ENCODE assay signal across 14 cellular contexts in genomic region chr2:18741888-18742287, GRCh38.
DNase-seq lines count a peak whose midpoint lies in the region; ATAC-seq and TF ChIP-seq lines count a peak whose summit lies in the region.
"Had no signal": no experiment of that assay in that cellular context is flagged by ENCODE, and none has a peak within 500 bp of the region (broad histone marks: within the 10 kb centered on the region; RNA-seq: fewer than 3 reads in every experiment).

No MANE protein-coding gene starts in this region.

- CTCF ChIA-PET in CD8-positive, alpha-beta memory T cell (lab: Charles Lee) = no interaction called here
- CTCF ChIA-PET in GM10248 (lab: Yijun Ruan, JAX) = interaction anchor here (0.9 kb wide), 1 partner anchor 8 kb away, joined by 3 read pairs; no protein-coding TSS in a partner anchor

- H3K9me3 Mint-ChIP-seq in GM23338 (no peaks in the 10 kb centered on the region), nephron progenitor cell (peaks cover 19% of the 10 kb centered on the region)
- H3K9me3 Mint-ChIP-seq in CD8-positive, alpha-beta memory T cell = peaks cover 0 to 13% (median 3%) of the 10 kb centered on the region in 5 donors

- no peak overlapping the region for H3K4me3 Mint-ChIP-seq in GM23338
- H3K4me3 Mint-ChIP-seq in nephron progenitor cell = no peak overlapping the region
- H3K4me3 Mint-ChIP-seq in CD8-positive, alpha-beta memory T cell = no peak overlapping the region

- H4K20me1 ChIP-seq in GM23338 (replicated peaks; ENCODE audit: insufficient read depth) = no peaks in the 10 kb centered on the region
- H4K20me1 ChIP-seq: BLaER1 treated with 17β-estradiol and CSF1 and Interleukin-3, amounts not matched to agents 10 nM and 100 nM had no signal

- no peaks in the 10 kb centered on the region; the same call in 1 of the 2 replicates for H3K9me2 ChIP-seq in GM23338 (ENCODE audit: insufficient read depth)

- H3K27me3 Mint-ChIP-seq in GM23338 (ENCODE audit: insufficient read depth, low read depth, poor library complexity) = no peaks in the 10 kb centered on the region
- H3K27me3 Mint-ChIP-seq in nephron progenitor cell (ENCODE audit: low read depth, poor library complexity) = peaks cover 2% of the 10 kb centered on the region
- no peaks in the 10 kb centered on the region for H3K27me3 Mint-ChIP-seq in CD8-positive, alpha-beta memory T cell

- peak; percentile 45 for ATAC-seq in GM23338
- peak; percentile 73 for ATAC-seq in left ventricle myocardium superior

- intact Hi-C loops in left ventricle myocardium superior (cut with micrococcal nuclease) = loop anchor here (10.0 kb wide), 1 partner anchor 217 kb away; no protein-coding TSS in a partner anchor

- H2AFZ ChIP-seq in GM23338 = 0 out of 2 replicates have a peak overlapping the region, but pooled peaks have one; percentile 59

- no peak overlapping the region for H3K27ac ChIP-seq in GM23338 (ENCODE audit: low read depth)
- no peak overlapping the region for H3K27ac ChIP-seq in CD8-positive, alpha-beta memory T cell (ENCODE audit: low read depth, low read length)
- H3K27ac ChIP-seq: BLaER1 treated with 17β-estradiol and CSF1 and Interleukin-3, amounts not matched to agents 10 nM and 100 nM had no signal

- H3K79me2 ChIP-seq in GM23338 (replicated peaks; ENCODE audit: insufficient read depth) = no peaks in the 10 kb centered on the region

- peaks cover 6% of the 10 kb centered on the region for H3K4me1 Mint-ChIP-seq in GM23338
- peaks cover 40% of the 10 kb centered on the region for H3K4me1 Mint-ChIP-seq in nephron progenitor cell
- no peaks in the 10 kb centered on the region for H3K4me1 Mint-ChIP-seq in CD8-positive, alpha-beta memory T cell

- H3K4me3 ChIP-seq in GM23338 (no peak overlapping the region), fibroblast of pulmonary artery (replicated peaks; ENCODE audit: low read depth, low read length) (no peak overlapping the region)
- H3K4me3 ChIP-seq in CD8-positive, alpha-beta memory T cell (ENCODE audit: low read length) = no peak overlapping the region
- H3K4me3 ChIP-seq: BLaER1 treated with 17β-estradiol and CSF1 and Interleukin-3, amounts not matched to agents 10 nM and 100 nM; HAP-1 had no signal

- H3F3A ChIP-seq in GM23338 (replicated peaks; ENCODE audit: low read depth) = no peaks in the 10 kb centered on the region

- no peaks in the 10 kb centered on the region for H3K4me1 ChIP-seq in GM23338 (ENCODE audit: insufficient read depth)
- H3K4me1 ChIP-seq in CD8-positive, alpha-beta memory T cell (ENCODE audit: insufficient read depth, low read length) = no peaks in the 10 kb centered on the region
- H3K4me1 ChIP-seq: BLaER1 treated with 17β-estradiol and CSF1 and Interleukin-3, amounts not matched to agents 10 nM and 100 nM; HAP-1 had no signal

- H3K27ac Mint-ChIP-seq in GM23338 (no peak overlapping the region), nephron progenitor cell (peak overlapping the region; percentile 81)
- H3K27ac Mint-ChIP-seq in CD8-positive, alpha-beta memory T cell = no peak overlapping the region

- TF ChIP-seq CTCF in GM23338 (conservative IDR thresholded peaks at IDR 0.05; ENCODE audit: low read depth in 2 of 2) = no peak
- no peak for TF ChIP-seq CTCF in fibroblast of pulmonary artery (IDR thresholded peaks at IDR 0.05; ENCODE audit: low read length, missing control alignments)
- no peak for TF ChIP-seq CTCF in nephron progenitor cell (IDR thresholded peaks at IDR 0.05)
- no peak for TF ChIP-seq CTCF in GM10248 (IDR thresholded peaks at IDR 0.05; ENCODE audit: control extremely low read depth, extremely low read depth, low read depth, missing control alignments)

- H3K36me3 Mint-ChIP-seq in GM23338 (ENCODE audit: low read depth) = no peaks in the 10 kb centered on the region
- peaks cover 1% of the 10 kb centered on the region for H3K36me3 Mint-ChIP-seq in nephron progenitor cell (ENCODE audit: low read depth)
- H3K36me3 Mint-ChIP-seq in CD8-positive, alpha-beta memory T cell = peaks cover 0 to 16% (median 0%) of the 10 kb centered on the region in 3 donors

- H3K27me3 ChIP-seq in GM23338 (ENCODE audit: insufficient read depth) = no peaks in the 10 kb centered on the region
- no peaks in the 10 kb centered on the region for H3K27me3 ChIP-seq in CD8-positive, alpha-beta memory T cell (ENCODE audit: insufficient read depth, low read length, poor library complexity, severe bottlenecking)
- H3K27me3 ChIP-seq: BLaER1 treated with 17β-estradiol and CSF1 and Interleukin-3, amounts not matched to agents 10 nM and 100 nM had no signal

- no peaks in the 10 kb centered on the region for H3K9me3 ChIP-seq in CD8-positive, alpha-beta memory T cell (ENCODE audit: low read length)
- H3K9me3 ChIP-seq: BLaER1 treated with 17β-estradiol and CSF1 and Interleukin-3, amounts not matched to agents 10 nM and 100 nM; HAP-1 had no signal

- H3K4me2 ChIP-seq in GM23338 = no peak overlapping the region
- H3K4me2 ChIP-seq: BLaER1 treated with 17β-estradiol and CSF1 and Interleukin-3, amounts not matched to agents 10 nM and 100 nM had no signal

- POLR2A ChIA-PET in CD8-positive, alpha-beta memory T cell (lab: Charles Lee) = no interaction called here
- POLR2A ChIA-PET in GM10248 (lab: Yijun Ruan, JAX) = no interaction called here

- DNase-seq in GM23338 (ENCODE audit: low spot score) = peak; percentile 7
- peak; percentile 75 for DNase-seq in fibroblast of pulmonary artery (ENCODE audit: low read depth)
- DNase-seq in left ventricle myocardium superior = peak; percentile 57
- DNase-seq in nephron progenitor cell = no peak
- DNase-seq in CD8-positive, alpha-beta memory T cell = no peak
- no peak for DNase-seq in SKM-1 treated with dmso at 0.1 percent for 144 hours (lab: John Stamatoyannopoulos, UW; ENCODE audit: unreplicated experiment)
- DNase-seq in GM10248 (ENCODE audit: extremely low spot score) = no peak
- no peak for DNase-seq in NCI-H1694 treated with DMSO at 0.1 percent for 48 hours (lab: John Stamatoyannopoulos, UW)
- DNase-seq: NCI-H1105 treated with DMSO at 0.1 percent for 48 hours, NCI-H187 treated with DMSO at 0.1 percent for 48 hours, NCI-H69, SIG-M5 had no signal

- H3K36me3 ChIP-seq in GM23338 (ENCODE audit: insufficient read depth) = no peaks in the 10 kb centered on the region
- no peaks in the 10 kb centered on the region for H3K36me3 ChIP-seq in CD8-positive, alpha-beta memory T cell (ENCODE audit: insufficient read depth, low read length)
- H3K36me3 ChIP-seq: BLaER1 treated with 17β-estradiol and CSF1 and Interleukin-3, amounts not matched to agents 10 nM and 100 nM; HAP-1 had no signal

TF ChIP-seq in GM23338, 12 proteins besides CTCF, POLR2A, EP300 and RAD21 (continues in another document):
- no peak for TF ChIP-seq ZNF462 (CRISPR knock-in tag; IDR thresholded peaks at IDR 0.05)
- no peak for TF ChIP-seq EZH2 (IDR thresholded peaks at IDR 0.05; ENCODE audit: low read depth, unreplicated experiment)

Comparison
In these comparisons a context has a peak if more than half of its experiments do, and no peak if none do; other contexts are left out.
1. DNase-seq: peak in GM23338 (single experiment), fibroblast of pulmonary artery (single experiment) and left ventricle myocardium superior (single experiment); none in nephron progenitor cell (single experiment), CD8-positive, alpha-beta memory T cell (0 of 5), SKM-1 treated with dmso at 0.1 percent for 144 hours (single experiment), GM10248 (single experiment) and NCI-H1694 treated with DMSO at 0.1 percent for 48 hours (single experiment).